Comparison of ENCODE assay signal across 1 cellular context in the genomic region with DNA sequence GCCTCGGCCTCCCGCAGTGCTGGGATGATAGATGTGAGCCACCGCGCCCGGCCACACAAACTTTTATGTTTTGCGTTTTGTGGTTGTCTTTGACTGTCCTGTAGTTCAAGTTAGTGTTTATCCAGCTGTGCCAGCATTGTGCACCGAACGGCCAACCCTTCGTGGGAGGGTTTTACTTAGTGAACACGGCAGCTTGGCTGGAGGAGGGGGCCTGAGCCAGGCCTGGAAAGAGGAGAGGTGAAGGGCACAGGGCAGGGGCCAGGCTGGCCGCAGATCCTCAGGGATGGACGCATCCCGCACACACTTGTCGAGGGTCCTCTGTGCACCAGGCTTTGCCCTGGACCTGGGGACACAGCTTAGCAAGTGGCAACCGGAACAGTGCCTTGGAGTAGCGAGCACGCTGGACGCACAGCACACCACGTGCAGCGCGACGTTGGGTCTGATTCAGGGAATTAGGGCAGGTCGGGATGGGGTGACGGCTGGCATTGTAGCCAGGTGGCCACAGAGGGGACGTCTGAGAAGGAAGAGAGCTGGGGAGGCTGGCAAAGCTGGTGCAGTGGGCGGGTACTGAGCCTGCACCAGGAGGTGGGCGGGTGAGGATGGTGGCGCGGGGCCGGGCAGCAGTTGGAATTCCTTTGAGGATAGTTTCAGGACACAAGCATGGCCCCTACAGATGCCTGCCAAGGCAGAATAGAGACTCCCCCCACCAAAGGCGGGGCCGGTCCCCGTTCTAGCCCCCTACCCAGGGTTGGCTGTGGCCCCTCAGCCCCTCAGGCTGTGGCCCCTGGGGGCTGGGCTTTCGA.
TF ChIP-seq lines count a peak whose summit lies in the region.

No MANE protein-coding gene starts in this region.

TF ChIP-seq in HEK293, 187 proteins besides CTCF, POLR2A, EP300 and RAD21:
- TF ChIP-seq ZNF341 (tag by site-specific recombination; IDR thresholded peaks at IDR 0.05; ENCODE audit: low read depth) (no peak), GLIS1 (tag by site-specific recombination; IDR thresholded peaks at IDR 0.05) (0 out of 2 replicates have a peak, but pooled peaks have one; percentile 20), ZNF488 (tag by site-specific recombination; IDR thresholded peaks at IDR 0.05) (no peak), KLF16 (tag by site-specific recombination; IDR thresholded peaks at IDR 0.05) (no peak), HIC1 (tag by site-specific recombination; IDR thresholded peaks at IDR 0.05) (peak; percentile 30; the same call in 1 of the 2 replicates)
